In the genomic region with DNA sequence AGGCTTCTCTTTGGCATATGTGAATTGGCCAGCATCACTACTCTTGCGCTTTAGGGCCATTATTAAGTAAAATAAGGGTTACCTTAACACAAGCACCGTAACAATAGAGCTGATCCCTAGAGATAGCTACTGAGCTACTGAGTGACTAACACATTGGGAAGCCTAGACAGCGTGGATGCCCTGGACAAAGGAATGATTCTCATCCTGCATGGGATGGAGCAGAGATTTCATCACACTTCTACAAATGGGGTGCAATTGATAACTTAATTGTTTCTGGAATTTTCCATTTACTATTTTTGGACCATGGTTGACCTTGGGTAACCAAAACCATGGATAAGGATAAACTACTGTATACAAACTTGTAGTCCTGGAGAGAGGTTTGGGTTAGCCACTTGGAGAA, we compare ENCODE assay signal across 23 cellular contexts. TPM values are rescaled to one million over a fixed set of nuclear protein-coding genes. Genes with fewer than 3 reads are reported as not detected.
A peak's percentile ranks its signal among the peaks of the same experiment; 100 is the strongest.
DNase-seq lines count a peak whose midpoint lies in the region; ATAC-seq, FAIRE-seq and TF ChIP-seq lines count a peak whose summit lies in the region.
"Had no signal": no experiment of that assay in that cellular context is flagged by ENCODE, and none has a peak within 500 bp of the region (broad histone marks: within the 10 kb centered on the region; RNA-seq: fewer than 3 reads in every experiment).

No MANE protein-coding gene starts in this region.

- peaks cover 73% of the 10 kb centered on the region for H4K20me1 ChIP-seq in astrocyte (ENCODE audit: insufficient read depth, low read length)

- H3K36me3 ChIP-seq in astrocyte (ENCODE audit: insufficient read depth, low read length): no peaks in the 10 kb centered on the region
- H3K36me3 ChIP-seq: ascending aorta, SJCRH30 had no signal

- H3K4me2 ChIP-seq in astrocyte (ENCODE audit: low read length): no peak overlapping the region
- H3K4me2 ChIP-seq: PC-9 had no signal

- H2AFZ ChIP-seq in astrocyte (ENCODE audit: low read depth, low read length): no peak overlapping the region
- H2AFZ ChIP-seq: PC-9 had no signal

- H3K27ac Mint-ChIP-seq in astrocyte (ENCODE audit: unreplicated experiment): no peak overlapping the region
- H3K27ac Mint-ChIP-seq: activated naive CD4-positive, alpha-beta T cell treated with anti-CD3 and anti-CD28 coated beads, Interleukin-2, amount 50 U/mL, for 72 hours; T-helper 1 cell treated with Interleukin-12 subunit alpha and Interleukin-12 subunit beta and Interleukin-4 antibody, amounts not matched to agents 30 μg/mL and 1 μg/mL, for 36 hours had no signal

- H3K4me3 ChIP-seq in astrocyte (ENCODE audit: insufficient read depth, low read depth, low read length): no peak overlapping the region
- H3K4me3 ChIP-seq: ascending aorta, GM12878, PC-9, SJCRH30 had no signal

- H3K27ac ChIP-seq in astrocyte (ENCODE audit: low read depth, low read length): no peak overlapping the region
- H3K27ac ChIP-seq: ascending aorta, SJCRH30 had no signal

- H3K27me3 Mint-ChIP-seq in astrocyte (ENCODE audit: low read depth, unreplicated experiment): no peaks in the 10 kb centered on the region
- H3K27me3 Mint-ChIP-seq: CD4-positive, alpha-beta T cell had no signal

- no peak overlapping the region for H3K9ac ChIP-seq in astrocyte (ENCODE audit: low read length)

- peaks cover 56% of the 10 kb centered on the region for H3K79me2 ChIP-seq in astrocyte (ENCODE audit: insufficient read depth, low read length)

- no peaks in the 10 kb centered on the region for H3K4me1 ChIP-seq in astrocyte (ENCODE audit: insufficient read depth, low read length)

- FAIRE-seq in astrocyte (lab: Jason Lieb, UNC): no peak
- FAIRE-seq: GM12878 had no signal

- no peak for TF ChIP-seq CTCF in astrocyte (IDR thresholded peaks at IDR 0.05; ENCODE audit: insufficient read depth, low read depth, low read length)

- DNase-seq in AG08395 (ENCODE audit: low spot score) (peak; percentile 47), GM03348 (ENCODE audit: low spot score) (peak; percentile 36), astrocyte (ENCODE audit: low read depth) (peak; percentile 39), left ventricle myocardium superior (no peak), T-helper 1 cell (no peak), DMS53 treated with DMSO at 0.1 percent for 48 hours (lab: John Stamatoyannopoulos, UW; ENCODE audit: unreplicated experiment) (no peak)
- DNase-seq: activated CD4-positive, alpha-beta T cell treated with anti-CD3 and anti-CD28 coated beads for 48 hours; CD4-positive, alpha-beta T cell; effector CD8-positive, alpha-beta T cell; glutamatergic neuron; NCI-H1105; NCI-H2029 treated with DMSO at 0.1 percent for 48 hours; PC-9; posterior cingulate gyrus; SJCRH30; substantia nigra had no signal

- no peaks in the 10 kb centered on the region for H3K9me3 Mint-ChIP-seq in astrocyte (ENCODE audit: unreplicated experiment)
- H3K9me3 Mint-ChIP-seq: activated naive CD4-positive, alpha-beta T cell treated with anti-CD3 and anti-CD28 coated beads, Interleukin-2, amount 50 U/mL, for 72 hours; activated T-helper 1 cell treated with anti-CD3 and anti-CD28 coated beads, Interleukin-12 subunit alpha, Interleukin-12 subunit beta, Interleukin-2, Interleukin-4 antibody, amounts not matched to agents 30 ng/mL and 10 ng/mL and 1 ng/mL, durations not matched to agents 14 hours and 24 hours and 36 hours; CD4-positive, alpha-beta T cell; T-helper 1 cell treated with Interleukin-12 subunit alpha and Interleukin-12 subunit beta and Interleukin-4 antibody, amounts not matched to agents 30 μg/mL and 1 μg/mL, for 36 hours had no signal

- peaks cover 6% of the 10 kb centered on the region for H3K36me3 Mint-ChIP-seq in astrocyte (ENCODE audit: low read depth, unreplicated experiment)

- no peaks in the 10 kb centered on the region for H3K9me3 ChIP-seq in astrocyte (ENCODE audit: insufficient read depth, low read depth, low read length)
- H3K9me3 ChIP-seq: ascending aorta, SJCRH30 had no signal

- ATAC-seq in left ventricle myocardium superior (peak; percentile 49), GM21825 (IDR thresholded peaks at IDR 0.05; ENCODE audit: unreplicated experiment) (no peak), GM21515 (IDR thresholded peaks at IDR 0.05; ENCODE audit: unreplicated experiment) (no peak)
- ATAC-seq: activated naive CD4-positive, alpha-beta T cell treated with anti-CD3 and anti-CD28 coated beads, Interleukin-2, amount 50 U/mL, for 72 hours; GM12878 had no signal

- peaks cover 21% of the 10 kb centered on the region for H3K4me1 Mint-ChIP-seq in astrocyte (ENCODE audit: low read depth, unreplicated experiment)

- intact Hi-C loops in left ventricle myocardium superior (cut with micrococcal nuclease): no loop called here

- H3K4me3 Mint-ChIP-seq in astrocyte (ENCODE audit: unreplicated experiment): no peak overlapping the region
- H3K4me3 Mint-ChIP-seq: activated T-helper 1 cell treated with anti-CD3 and anti-CD28 coated beads, Interleukin-12 subunit alpha, Interleukin-12 subunit beta, Interleukin-2, Interleukin-4 antibody, amounts not matched to agents 30 ng/mL and 10 ng/mL and 1 ng/mL, durations not matched to agents 14 hours and 24 hours and 36 hours; CD4-positive, alpha-beta T cell; T-helper 1 cell treated with Interleukin-12 subunit alpha and Interleukin-12 subunit beta and Interleukin-4 antibody, amounts not matched to agents 30 μg/mL and 1 μg/mL, for 36 hours had no signal

- H3K27me3 ChIP-seq in astrocyte (ENCODE audit: insufficient read depth, low read length): no peaks in the 10 kb centered on the region
- H3K27me3 ChIP-seq: ascending aorta, SJCRH30 had no signal

RNA-seq across cellular contexts. Expression of gene FBXO34, which starts 57.1 kb away (rescaled TPM):
- total RNA-seq in astrocyte: 21.1 and 23.4 TPM in 2 replicates
- 27.2 TPM for total RNA-seq in left ventricle myocardium superior

Comparison
In these comparisons a context has a peak if more than half of its experiments do, and no peak if none do; other contexts are left out.
1. DNase-seq: peak in AG08395 (single experiment), GM03348 (single experiment) and astrocyte (single experiment); none in left ventricle myocardium superior (single experiment), T-helper 1 cell (0 of 5) and DMS53 treated with DMSO at 0.1 percent for 48 hours (single experiment).